Comparison of ENCODE assay signal across 22 cellular contexts in the genomic region with DNA sequence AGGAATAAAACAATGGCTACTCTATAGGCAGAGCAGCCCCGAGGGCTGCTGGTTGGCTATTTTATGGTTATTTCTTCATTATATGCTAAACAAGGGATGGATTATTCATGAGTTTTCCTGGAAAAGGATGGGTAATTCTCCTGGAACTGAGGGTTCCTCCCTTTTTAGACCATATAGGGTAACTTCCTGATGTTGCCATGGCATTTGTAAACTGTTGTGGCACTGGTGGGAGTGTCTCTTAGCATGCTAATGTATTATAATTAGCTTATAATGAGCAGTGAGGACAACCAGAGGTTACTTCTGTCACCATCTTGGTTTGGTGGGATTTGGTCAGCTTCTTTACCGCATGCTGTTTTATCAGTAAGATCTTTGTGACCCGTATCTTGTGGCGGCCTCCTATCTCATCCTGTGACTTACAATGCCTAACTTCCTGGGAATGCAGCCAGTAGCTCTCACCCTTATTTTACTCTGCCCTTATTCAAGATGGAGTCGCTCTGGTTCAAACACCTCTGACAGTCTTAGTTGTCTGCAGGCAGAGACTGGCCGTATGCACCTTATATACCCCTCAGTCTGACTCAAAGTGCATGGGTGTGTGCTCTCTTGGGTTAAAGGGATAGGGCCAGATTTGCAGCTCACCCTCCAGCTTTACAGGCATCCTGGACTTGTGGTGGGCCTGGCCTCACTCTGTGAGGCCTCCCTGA.
"Had no signal": no experiment of that assay in that cellular context is flagged by ENCODE, and none has a peak within 500 bp of the region (broad histone marks: within the 10 kb centered on the region; RNA-seq: fewer than 3 reads in every experiment).

No MANE protein-coding gene starts in this region.

- H3K4me3 ChIP-seq: esophagus muscularis mucosa, gastroesophageal sphincter, left lung, lower lobe of right lung, pancreas, psoas muscle, right lobe of liver, testis, tibial nerve had no signal

- H3K27me3 Mint-ChIP-seq: memory B cell; naive B cell; stimulated activated naive B cell treated with anti-CD40 and anti-IgM and Interleukin-4, amounts not matched to agents 10 μg/mL and 1 μg/mL and 100 μg/mL, for 72 hours; stimulated activated naive CD8-positive, alpha-beta T cell treated with anti-CD3 and anti-CD28 coated beads, Interleukin-15, amount 100 ng/mL, for 72 hours had no signal

- H3K4me1 ChIP-seq: esophagus muscularis mucosa, gastroesophageal sphincter, left lung, lower lobe of right lung, pancreas, psoas muscle, right lobe of liver, tibial nerve had no signal

- H3K27ac ChIP-seq: epithelial cell of prostate, esophagus muscularis mucosa, gastroesophageal sphincter, left lung, lower lobe of right lung, pancreas, psoas muscle, right lobe of liver, testis, tibial nerve had no signal

- H3K27me3 ChIP-seq: esophagus muscularis mucosa, gastroesophageal sphincter, left lung, pancreas, right lobe of liver, testis, tibial nerve had no signal

- FAIRE-seq: endometrium, keratinocyte, pancreas had no signal

- H3K4me1 Mint-ChIP-seq: nephron had no signal

- H3K4me3 Mint-ChIP-seq: memory B cell; naive B cell; nephron; stimulated activated naive B cell treated with anti-CD40 and anti-IgM and Interleukin-4, amounts not matched to agents 10 μg/mL and 1 μg/mL and 100 μg/mL, for 72 hours; stimulated activated naive CD8-positive, alpha-beta T cell treated with anti-CD3 and anti-CD28 coated beads, Interleukin-15, amount 100 ng/mL, for 72 hours had no signal

- H3K36me3 ChIP-seq: esophagus muscularis mucosa, left lung, lower lobe of right lung, pancreas, right lobe of liver had no signal

- DNase-seq: effector memory CD4-positive, alpha-beta T cell; glutamatergic neuron; left lung; lower lobe of right lung; naive B cell; occipital lobe; pancreas; psoas muscle; right lobe of liver; stimulated activated CD4-positive, alpha-beta T cell treated with anti-CD3 and anti-CD28 coated beads, Interleukin-2, amount 100 ng/mL, for 24 hours; stimulated activated CD4-positive, alpha-beta T cell treated with anti-CD3 and anti-CD28 coated beads, Interleukin-4, amount 100 ng/mL, for 4 hours; stimulated activated naive B cell treated with anti-CD40 and anti-IgM and Interleukin-4, amounts not matched to agents 10 μg/mL and 1 μg/mL and 100 μg/mL, for 72 hours; stimulated activated naive CD8-positive, alpha-beta T cell treated with anti-CD3 and anti-CD28 coated beads, Interleukin-15, amount 100 ng/mL, for 72 hours; testis had no signal

- ATAC-seq: gastroesophageal sphincter; left lung; lower lobe of right lung; pancreas; psoas muscle; right lobe of liver; stimulated activated naive B cell treated with anti-CD40 and anti-IgM and Interleukin-4, amounts not matched to agents 10 μg/mL and 1 μg/mL and 100 μg/mL, for 72 hours; stimulated activated naive CD8-positive, alpha-beta T cell treated with anti-CD3 and anti-CD28 coated beads, Interleukin-15, amount 100 ng/mL, for 72 hours had no signal

- H3K27ac Mint-ChIP-seq: memory B cell; nephron; stimulated activated naive B cell treated with anti-CD40 and anti-IgM and Interleukin-4, amounts not matched to agents 10 μg/mL and 1 μg/mL and 100 μg/mL, for 72 hours; stimulated activated naive CD8-positive, alpha-beta T cell treated with anti-CD3 and anti-CD28 coated beads, Interleukin-15, amount 100 ng/mL, for 72 hours had no signal

- H3K36me3 Mint-ChIP-seq: naive B cell; stimulated activated naive B cell treated with anti-CD40 and anti-IgM and Interleukin-4, amounts not matched to agents 10 μg/mL and 1 μg/mL and 100 μg/mL, for 72 hours had no signal

- H3K9me3 Mint-ChIP-seq: memory B cell; naive B cell; nephron; stimulated activated naive B cell treated with anti-CD40 and anti-IgM and Interleukin-4, amounts not matched to agents 10 μg/mL and 1 μg/mL and 100 μg/mL, for 72 hours; stimulated activated naive CD8-positive, alpha-beta T cell treated with anti-CD3 and anti-CD28 coated beads, Interleukin-15, amount 100 ng/mL, for 72 hours had no signal
